Comparison of ENCODE assay signal across 18 cellular contexts in the genomic region with DNA sequence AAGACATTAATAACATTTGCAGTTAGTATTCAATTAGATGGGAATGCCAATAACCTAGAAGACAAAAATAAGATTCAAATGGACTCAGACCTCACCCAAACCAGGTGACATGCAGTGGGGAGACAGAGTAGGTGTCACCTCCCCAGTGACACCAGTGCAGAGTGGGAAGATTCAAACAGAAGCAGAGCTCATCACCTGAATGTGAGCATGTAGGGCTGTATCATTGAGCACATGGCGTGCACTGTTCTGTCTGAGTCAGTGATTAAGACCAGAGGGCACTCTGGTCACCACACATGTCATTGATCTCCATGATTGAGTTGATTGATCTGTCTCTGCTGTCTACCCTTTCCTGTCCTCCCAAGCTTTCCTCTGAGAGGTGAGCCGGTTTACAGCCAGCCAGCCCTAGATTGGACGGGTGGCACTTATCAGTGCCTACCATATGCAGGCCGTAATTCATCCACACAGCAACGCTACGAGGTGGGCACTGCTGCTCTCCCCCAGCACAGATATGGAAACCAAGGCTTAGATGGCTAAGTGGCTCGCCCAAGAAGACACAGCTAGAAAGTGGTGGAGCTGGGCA. TPM values are rescaled to one million over a fixed set of nuclear protein-coding genes. Genes with fewer than 3 reads are reported as not detected.
A peak's percentile ranks its signal among the peaks of the same experiment; 100 is the strongest.
DNase-seq lines count a peak whose midpoint lies in the region; ATAC-seq, FAIRE-seq and TF ChIP-seq lines count a peak whose summit lies in the region.
"Had no signal": no experiment of that assay in that cellular context is flagged by ENCODE, and none has a peak within 500 bp of the region (broad histone marks: within the 10 kb centered on the region; RNA-seq: fewer than 3 reads in every experiment).

No MANE protein-coding gene starts in this region.

- H4K8ac ChIP-seq in H1 (ENCODE audit: extremely low read depth, insufficient read depth, low read length) = no peak overlapping the region

- H3K4me3 ChIP-seq in H1 (ENCODE audit: extremely low read depth in 1 of 4, insufficient read depth in 2 of 4, low read depth in 3 of 4, low read length in 4 of 4) = no peak overlapping the region
- H3K4me3 ChIP-seq: BLaER1 treated with 17β-estradiol and CSF1 and Interleukin-3, amounts not matched to agents 10 nM and 100 nM had no signal

- POLR2A ChIA-PET in H1 (lab: Charles Lee; ENCODE audit: partially characterized antibody) (interaction anchor here (1.0 kb wide), 1 partner anchor 10 kb away, joined by 3 read pairs; no protein-coding TSS in a partner anchor), HEK293T (lab: Yijun Ruan, JAX) (interaction anchor here (0.9 to 1.4 kb wide), 3 partner anchors 10 to 42 kb away, joined by 3 read pairs; a partner anchor contains a TSS)

- H3K79me1 ChIP-seq in H1 (ENCODE audit: low read depth, low read length) = no peaks in the 10 kb centered on the region

- no peak overlapping the region for H3K4ac ChIP-seq in H1 (replicated peaks; ENCODE audit: insufficient read length, low read depth, low read length)

- H3K14ac ChIP-seq in H1 (ENCODE audit: insufficient read length) = no peak overlapping the region

- no peak for TF ChIP-seq POLR2A in H1 (IDR thresholded peaks at IDR 0.05; ENCODE audit: control extremely low read depth in 1 of 2, low read depth in 2 of 2, low read length in 2 of 2)

- no peak overlapping the region for H3K4me2 ChIP-seq in H1 (ENCODE audit: insufficient read depth in 1 of 2, low read depth in 2 of 2, low read length in 2 of 2)

- no peak overlapping the region for H4K5ac ChIP-seq in H1 (ENCODE audit: insufficient read length, low read depth, low read length)

- 0 out of 2 replicates have a peak overlapping the region, but pooled peaks have one; percentile 12 for H2BK15ac ChIP-seq in H1 (ENCODE audit: low read length)

- H3K23ac ChIP-seq in H1 (ENCODE audit: insufficient read length) = no peak overlapping the region

- no peak overlapping the region for H3K56ac ChIP-seq in H1 (replicated peaks; ENCODE audit: insufficient read length, low read depth, low read length)

- H2BK5ac ChIP-seq in H1 (ENCODE audit: low read depth, low read length) = no peak overlapping the region

- no peak overlapping the region for H2AFZ ChIP-seq in H1 (ENCODE audit: low read length)

- no peaks in the 10 kb centered on the region for H3K23me2 ChIP-seq in H1 (ENCODE audit: low read depth, low read length)

- CTCF ChIA-PET in H1 (lab: Charles Lee; ENCODE audit: partially characterized antibody) = interaction anchor here (0.8 to 2.2 kb wide), 7 partner anchors 11 to 115 kb away, joined by 3 to 6 read pairs (median 4); no protein-coding TSS in a partner anchor
- CTCF ChIA-PET in HEK293T (lab: Yijun Ruan, JAX) = interaction anchor here (0.9 to 1.5 kb wide), 2 partner anchors 19 to 47 kb away, joined by 4 to 5 read pairs; no protein-coding TSS in a partner anchor

- DNase-seq in NCI-H82 (lab: John Stamatoyannopoulos, UW) (peak; percentile 94), NCI-H82 treated with DMSO at 0.1 percent for 48 hours (lab: John Stamatoyannopoulos, UW; ENCODE audit: unreplicated experiment) (no peak), H1 (ENCODE audit: low read depth in 1 of 2, low spot score in 2 of 2) (no peak), putamen (ENCODE audit: low spot score) (peak; percentile 32), HEK293T (ENCODE audit: extremely low spot score) (no peak), iPS-NIHi11 (ENCODE audit: low spot score) (no peak)
- DNase-seq: 8988T; AML-193; Calu3; CD4-positive, CD25-positive, alpha-beta regulatory T cell; DND-41; GDM1 had no signal

- H4K20me1 ChIP-seq in H1 (replicated peaks in 1 of 2; ENCODE audit: control insufficient read depth in 1 of 2, insufficient read depth in 2 of 2, low read length in 2 of 2) = no peaks in the 10 kb centered on the region
- H4K20me1 ChIP-seq: BLaER1 treated with 17β-estradiol and CSF1 and Interleukin-3, amounts not matched to agents 10 nM and 100 nM had no signal

- no peak for ATAC-seq in GM18520 (IDR thresholded peaks at IDR 0.05; ENCODE audit: unreplicated experiment)
- ATAC-seq: HCT116 had no signal

- H2BK120ac ChIP-seq in H1 (replicated peaks; ENCODE audit: low read depth, low read length) = no peak overlapping the region

- H2BK20ac ChIP-seq in H1 (ENCODE audit: low read length) = peak overlapping the region; percentile 9; the same call in 1 of the 2 replicates

- no peaks in the 10 kb centered on the region for H3K9me3 ChIP-seq in H1 (ENCODE audit: insufficient read depth in 2 of 2, low read depth in 1 of 2, low read length in 1 of 2)
- H3K9me3 ChIP-seq: BLaER1 treated with 17β-estradiol and CSF1 and Interleukin-3, amounts not matched to agents 10 nM and 100 nM had no signal

- no peak overlapping the region for H3K18ac ChIP-seq in H1 (ENCODE audit: extremely low read depth, low read length)

- H2AK5ac ChIP-seq in H1 (ENCODE audit: low read depth, low read length) = no peak overlapping the region

- no peak overlapping the region for H3K9ac ChIP-seq in H1 (replicated peaks in 1 of 4; ENCODE audit: extremely low read depth in 1 of 4, low read depth in 3 of 4, low read length in 3 of 4)
- H3K9ac ChIP-seq: BLaER1 treated with 17β-estradiol and CSF1 and Interleukin-3, amounts not matched to agents 10 nM and 100 nM had no signal

- 86% methylated on average over 7 of the region's 7 CpGs; no CpG with 5 or more reads in 1 of the 2 experiments for WGBS in H1 (ENCODE audit: extremely low coverage in 1 of 2, insufficient coverage in 1 of 2, insufficient read length in 1 of 2, insufficient replicate concordance in 2 of 2, low coverage in 1 of 2, low lambda C conversion rate in 2 of 2, missing lambda C conversion rate in 1 of 2), 2 experiments

- H4K91ac ChIP-seq in H1 (replicated peaks; ENCODE audit: insufficient read length, low read length) = peak overlapping the region; percentile 2

- TF ChIP-seq EP300 in H1 (IDR thresholded peaks at IDR 0.05; ENCODE audit: borderline replicate concordance in 1 of 2, low read depth in 2 of 2, low read length in 2 of 2) = no peak

- TF ChIP-seq CTCF in VCaP (conservative IDR thresholded peaks at IDR 0.05) = no peak
- TF ChIP-seq CTCF in H1 (IDR thresholded peaks at IDR 0.05; ENCODE audit: control extremely low read depth in 1 of 3, insufficient read depth in 1 of 3, low read depth in 1 of 3, low read length in 3 of 3) = no peak

- peaks cover 0 to 23% (median 0%) of the 10 kb centered on the region in 4 experiments; a peak in 3 of 8 replicates for H3K36me3 ChIP-seq in H1 (ENCODE audit: control insufficient read depth in 2 of 4, insufficient read depth in 4 of 4, low read length in 3 of 4)
- H3K36me3 ChIP-seq: BLaER1 treated with 17β-estradiol and CSF1 and Interleukin-3, amounts not matched to agents 10 nM and 100 nM had no signal

- H3K79me2 ChIP-seq in H1 (ENCODE audit: control insufficient read depth in 1 of 2, insufficient read depth in 2 of 2, low read length in 2 of 2) = no peaks in the 10 kb centered on the region

- no peak for FAIRE-seq in H1 (lab: Jason Lieb, UNC)
- FAIRE-seq: H54 had no signal

- no peaks in the 10 kb centered on the region for H3K27me3 ChIP-seq in H1 (replicated peaks in 1 of 4; ENCODE audit: control insufficient read depth in 3 of 4, extremely low read depth in 1 of 4, insufficient read depth in 3 of 4, low read length in 3 of 4)
- H3K27me3 ChIP-seq: BLaER1 treated with 17β-estradiol and CSF1 and Interleukin-3, amounts not matched to agents 10 nM and 100 nM had no signal

- peaks cover 15 to 35% (median 18%) of the 10 kb centered on the region in 4 experiments for H3K4me1 ChIP-seq in H1 (replicated peaks in 1 of 4; ENCODE audit: control insufficient read depth in 3 of 4, insufficient read depth in 4 of 4, low read length in 3 of 4)

- H3K27ac ChIP-seq in VCaP (peak overlapping the region; percentile 91), H1 (ENCODE audit: low read depth, low read length) (no peak overlapping the region)
- H3K27ac ChIP-seq: BLaER1 treated with 17β-estradiol and CSF1 and Interleukin-3, amounts not matched to agents 10 nM and 100 nM had no signal

- H2BK12ac ChIP-seq in H1 (ENCODE audit: low read depth, low read length) = no peak overlapping the region

- no peak for TF ChIP-seq RAD21 in H1 (IDR thresholded peaks at IDR 0.05 in 1 of 2, conservative IDR thresholded peaks at IDR 0.05 in 1 of 2; ENCODE audit: low read depth in 2 of 2, low read length in 2 of 2)

TF ChIP-seq in H1, 55 proteins besides CTCF, POLR2A, EP300 and RAD21 (continues in another document):
- TF ChIP-seq YY1 (IDR thresholded peaks at IDR 0.05; ENCODE audit: low read depth, low read length) = no peak

TF ChIP-seq in HEK293T, 16 proteins besides CTCF, POLR2A, EP300 and RAD21 (continues in another document):
- TF ChIP-seq FOXM1 (IDR thresholded peaks at IDR 0.05; ENCODE audit: borderline replicate concordance) = no peak
- no peak for TF ChIP-seq ELF4 (IDR thresholded peaks at IDR 0.05)

RNA-seq across cellular contexts. Expression of a gene that starts 34.0 kb away (rescaled TPM):
- total RNA-seq in H1 (2021; fragmentation: NEBNext Ultra II Directional; extraction: Animal tissue kit (Norgen Biotek cat#: 25700)) = 11.8 and 12.2 TPM in 2 replicates
- polyA plus RNA-seq in H1 (2011; rRNA removed) = 9.6 and 15.9 TPM in 2 replicates
- polyA plus RNA-seq in H1 (2011; cell fraction: cytosol; rRNA removed) = 12.9 TPM
- polyA plus RNA-seq in H1 (2011; cell fraction: nucleus; rRNA removed) = 19.8 TPM
- polyA plus RNA-seq in H1 (2012, experiment 1 of 2) = 10.2 to 14.8 TPM (median 13.4 TPM) in 4 replicates
- polyA plus RNA-seq in H1 (2012, experiment 2 of 2) = 8.6 TPM
- polyA plus RNA-seq in H1 (2013, experiment 1 of 2) = 2.7 TPM
- 2.7 TPM for polyA plus RNA-seq in H1 (2013, experiment 2 of 2)
- polyA minus RNA-seq in H1 (2011; rRNA and poly(A)+ RNA removed) = 15.4 and 19.0 TPM in 2 replicates
- 8.8 TPM for polyA minus RNA-seq in H1 (2011; cell fraction: cytosol; rRNA and poly(A)+ RNA removed)
- 12.4 TPM for polyA minus RNA-seq in H1 (2011; cell fraction: nucleus; rRNA and poly(A)+ RNA removed)
- total RNA-seq: CD4-positive, CD25-positive, alpha-beta regulatory T cell had no signal
- polyA plus RNA-seq: CD4-positive, CD25-positive, alpha-beta regulatory T cell; IgD-negative memory B cell had no signal

RNA-seq across cellular contexts. Expression of a gene that starts 42.3 kb away (rescaled TPM):
- total RNA-seq in H1 (2021; fragmentation: NEBNext Ultra II Directional; extraction: Animal tissue kit (Norgen Biotek cat#: 25700)) = 35.4 and 42.6 TPM in 2 replicates
- polyA plus RNA-seq in H1 (2011; rRNA removed) = 12.0 and 15.8 TPM in 2 replicates
- polyA plus RNA-seq in H1 (2011; cell fraction: cytosol; rRNA removed) = 28.3 TPM
- polyA plus RNA-seq in H1 (2011; cell fraction: nucleus; rRNA removed) = 17.9 TPM
- 27.6 to 38.1 TPM (median 37.1 TPM) in 4 replicates for polyA plus RNA-seq in H1 (2012, experiment 1 of 2)
- 5.0 TPM for polyA plus RNA-seq in H1 (2012, experiment 2 of 2)
- 29.9 TPM for polyA plus RNA-seq in H1 (2013, experiment 1 of 2)
- 28.1 TPM for polyA plus RNA-seq in H1 (2013, experiment 2 of 2)
- polyA minus RNA-seq in H1 (2011; rRNA and poly(A)+ RNA removed) = 19.6 and 23.2 TPM in 2 replicates
- 16.4 TPM for polyA minus RNA-seq in H1 (2011; cell fraction: cytosol; rRNA and poly(A)+ RNA removed)
- polyA minus RNA-seq in H1 (2011; cell fraction: nucleus; rRNA and poly(A)+ RNA removed) = 21.9 TPM

RNA-seq across cellular contexts. Expression of a gene that starts 50.3 kb away (rescaled TPM):
- total RNA-seq in H1 (2021; fragmentation: NEBNext Ultra II Directional; extraction: Animal tissue kit (Norgen Biotek cat#: 25700)) = 254 and 268 TPM in 2 replicates
- 214 and 286 TPM in 2 replicates for polyA plus RNA-seq in H1 (2011; rRNA removed)
- polyA plus RNA-seq in H1 (2011; cell fraction: cytosol; rRNA removed) = 246 TPM
- polyA plus RNA-seq in H1 (2011; cell fraction: nucleus; rRNA removed) = 286 TPM
- 183 to 222 TPM (median 202 TPM) in 4 replicates for polyA plus RNA-seq in H1 (2012, experiment 1 of 2)
- 68.0 TPM for polyA plus RNA-seq in H1 (2012, experiment 2 of 2)
- 185 TPM for polyA plus RNA-seq in H1 (2013, experiment 1 of 2)
- 175 TPM for polyA plus RNA-seq in H1 (2013, experiment 2 of 2)
- 453 and 460 TPM in 2 replicates for polyA minus RNA-seq in H1 (2011; rRNA and poly(A)+ RNA removed)
- polyA minus RNA-seq in H1 (2011; cell fraction: cytosol; rRNA and poly(A)+ RNA removed) = 181 TPM
- 307 TPM for polyA minus RNA-seq in H1 (2011; cell fraction: nucleus; rRNA and poly(A)+ RNA removed)

Comparison
In these comparisons a context has a peak if more than half of its experiments do, and no peak if none do; other contexts are left out.
1. DNase-seq: peak in NCI-H82 (single experiment) and putamen (single experiment); none in NCI-H82 treated with DMSO at 0.1 percent for 48 hours (single experiment), H1 (0 of 2), HEK293T (single experiment) and iPS-NIHi11 (single experiment).